In genomic region chr12:6058481-6059161, GRCh38 we compare ENCODE assay signal across 24 cellular contexts.
"Had no signal": no experiment of that assay in that cellular context is flagged by ENCODE, and none has a peak within 500 bp of the region (broad histone marks: within the 10 kb centered on the region; RNA-seq: fewer than 3 reads in every experiment).

No MANE protein-coding gene starts in this region.

- H3K9me3 ChIP-seq: neutrophil, pancreas, tibial artery had no signal

- H3K36me3 ChIP-seq: neutrophil, pancreas, tibial artery had no signal

- H3K27me3 ChIP-seq: pancreas had no signal

- DNase-seq: activated CD4-positive, alpha-beta T cell treated with anti-CD3 and anti-CD28 coated beads, Interleukin-2, amount 10 ng/mL, durations not matched to agents 7 days and 5 days; activated CD8-positive, alpha-beta memory T cell treated with anti-CD3 and anti-CD28 coated beads, Interleukin-2, amount 10 ng/mL, durations not matched to agents 7 days and 5 days; activated CD8-positive, alpha-beta T cell treated with anti-CD3 and anti-CD28 coated beads for 36 hours; activated gamma-delta T cell treated with Interleukin-2 at 50 U/mL for 16 hours; aorta; effector CD4-positive, alpha-beta T cell; foreskin melanocyte; kidney glomerular epithelial cell; left ventricle myocardium superior; pancreas; stimulated activated CD4-positive, alpha-beta T cell treated with anti-CD3 and anti-CD28 coated beads, Interleukin-2, amount 100 ng/mL, for 24 hours; stimulated activated naive CD8-positive, alpha-beta T cell treated with anti-CD3 and anti-CD28 coated beads, Interleukin-15, amount 100 ng/mL, for 72 hours; tibial artery had no signal

- H3K4me1 ChIP-seq: pancreas had no signal

- FAIRE-seq: pancreas had no signal

- H3K4me3 ChIP-seq: pancreas, skin epidermis, tibial artery had no signal

- H3K4me1 Mint-ChIP-seq: activated CD4-positive, alpha-beta T cell treated with anti-CD3 and anti-CD28 coated beads, Interleukin-2, amount 10 ng/mL, durations not matched to agents 7 days and 5 days; activated CD8-positive, alpha-beta memory T cell treated with anti-CD3 and anti-CD28 coated beads, Interleukin-2, amount 10 ng/mL, durations not matched to agents 7 days and 5 days; stimulated activated effector memory CD8-positive, alpha-beta T cell treated with anti-CD3 and anti-CD28 coated beads, Interleukin-12 subunit alpha, Interleukin-12 subunit beta, amount 100 ng/mL, for 72 hours; stimulated activated naive CD8-positive, alpha-beta T cell treated with anti-CD3 and anti-CD28 coated beads, Interleukin-15, amount 100 ng/mL, for 72 hours had no signal

- H3K36me3 Mint-ChIP-seq: activated CD8-positive, alpha-beta memory T cell treated with anti-CD3 and anti-CD28 coated beads, Interleukin-2, amount 10 ng/mL, durations not matched to agents 7 days and 5 days; activated naive CD4-positive, alpha-beta T cell treated with anti-CD3 and anti-CD28 coated beads, Interleukin-2, amount 50 U/mL, for 72 hours; brain; natural killer cell treated with Interleukin-12 subunit alpha and Interleukin-12 subunit beta and Interleukin-15 and Interleukin-18, amount 100 ng/mL, for 72 hours; stimulated activated effector memory CD8-positive, alpha-beta T cell treated with anti-CD3 and anti-CD28 coated beads, Interleukin-12 subunit alpha, Interleukin-12 subunit beta, amount 100 ng/mL, for 72 hours had no signal

- H3K4me3 Mint-ChIP-seq: activated CD4-positive, alpha-beta T cell treated with anti-CD3 and anti-CD28 coated beads, Interleukin-2, amount 10 ng/mL, durations not matched to agents 7 days and 5 days; activated CD8-positive, alpha-beta memory T cell treated with anti-CD3 and anti-CD28 coated beads, Interleukin-2, amount 10 ng/mL, durations not matched to agents 7 days and 5 days; activated CD8-positive, alpha-beta T cell treated with anti-CD3 and anti-CD28 coated beads for 36 hours; dendritic cell treated with granulocyte-macrophage colony-stimulating factor and Interleukin-4, amounts not matched to agents 40 ng/mL and 50 ng/mL, for 4 days; natural killer cell treated with Interleukin-12 subunit alpha and Interleukin-12 subunit beta and Interleukin-15 and Interleukin-18, amount 100 ng/mL, for 72 hours; stimulated activated effector memory CD8-positive, alpha-beta T cell treated with anti-CD3 and anti-CD28 coated beads, Interleukin-12 subunit alpha, Interleukin-12 subunit beta, amount 100 ng/mL, for 72 hours; stimulated activated naive CD8-positive, alpha-beta T cell treated with anti-CD3 and anti-CD28 coated beads, Interleukin-15, amount 100 ng/mL, for 72 hours; T-helper 1 cell treated with Interleukin-12 subunit alpha and Interleukin-12 subunit beta and Interleukin-4 antibody, amounts not matched to agents 30 μg/mL and 1 μg/mL, for 36 hours had no signal

- ATAC-seq: activated CD4-positive, CD25-positive, alpha-beta regulatory T cell treated with anti-CD3 and anti-CD28 coated beads, Interleukin-2, amount 50 U/mL, for 24 hours; activated CD8-positive, alpha-beta memory T cell treated with anti-CD3 and anti-CD28 coated beads, Interleukin-2, amount 10 ng/mL, durations not matched to agents 7 days and 5 days; activated CD8-positive, alpha-beta T cell treated with anti-CD3 and anti-CD28 coated beads for 36 hours; activated naive CD4-positive, alpha-beta T cell treated with anti-CD3 and anti-CD28 coated beads, Interleukin-2, amount 50 U/mL, for 72 hours; esophagus mucosa; left ventricle myocardium superior; natural killer cell treated with Interleukin-12 subunit alpha and Interleukin-12 subunit beta and Interleukin-15 and Interleukin-18, amount 100 ng/mL, for 72 hours; pancreas; right cardiac atrium; stimulated activated effector memory CD8-positive, alpha-beta T cell treated with anti-CD3 and anti-CD28 coated beads, Interleukin-12 subunit alpha, Interleukin-12 subunit beta, amount 100 ng/mL, for 72 hours; stimulated activated naive CD8-positive, alpha-beta T cell treated with anti-CD3 and anti-CD28 coated beads, Interleukin-15, amount 100 ng/mL, for 72 hours had no signal

- H3K9me3 Mint-ChIP-seq: activated CD4-positive, alpha-beta T cell treated with anti-CD3 and anti-CD28 coated beads, Interleukin-2, amount 10 ng/mL, durations not matched to agents 7 days and 5 days; activated CD8-positive, alpha-beta T cell treated with anti-CD3 and anti-CD28 coated beads for 36 hours; activated naive CD4-positive, alpha-beta T cell treated with anti-CD3 and anti-CD28 coated beads, Interleukin-2, amount 50 U/mL, for 72 hours; dendritic cell treated with granulocyte-macrophage colony-stimulating factor and Interleukin-4, amounts not matched to agents 40 ng/mL and 50 ng/mL, for 4 days; natural killer cell treated with Interleukin-12 subunit alpha and Interleukin-12 subunit beta and Interleukin-15 and Interleukin-18, amount 100 ng/mL, for 72 hours; stimulated activated effector memory CD8-positive, alpha-beta T cell treated with anti-CD3 and anti-CD28 coated beads, Interleukin-12 subunit alpha, Interleukin-12 subunit beta, amount 100 ng/mL, for 72 hours; stimulated activated naive CD8-positive, alpha-beta T cell treated with anti-CD3 and anti-CD28 coated beads, Interleukin-15, amount 100 ng/mL, for 72 hours; T-helper 1 cell treated with Interleukin-12 subunit alpha and Interleukin-12 subunit beta and Interleukin-4 antibody, amounts not matched to agents 30 μg/mL and 1 μg/mL, for 36 hours had no signal

- H3K27ac ChIP-seq: neutrophil, pancreas, skin epidermis, tibial artery had no signal

- H3K27me3 Mint-ChIP-seq: activated CD8-positive, alpha-beta T cell treated with anti-CD3 and anti-CD28 coated beads for 36 hours had no signal

- H3K27ac Mint-ChIP-seq: activated CD4-positive, alpha-beta T cell treated with anti-CD3 and anti-CD28 coated beads, Interleukin-2, amount 10 ng/mL, durations not matched to agents 7 days and 5 days; activated CD8-positive, alpha-beta memory T cell treated with anti-CD3 and anti-CD28 coated beads, Interleukin-2, amount 10 ng/mL, durations not matched to agents 7 days and 5 days; activated CD8-positive, alpha-beta T cell treated with anti-CD3 and anti-CD28 coated beads for 36 hours; activated naive CD4-positive, alpha-beta T cell treated with anti-CD3 and anti-CD28 coated beads, Interleukin-2, amount 50 U/mL, for 72 hours; dendritic cell treated with granulocyte-macrophage colony-stimulating factor and Interleukin-4, amounts not matched to agents 40 ng/mL and 50 ng/mL, for 4 days; natural killer cell treated with Interleukin-12 subunit alpha and Interleukin-12 subunit beta and Interleukin-15 and Interleukin-18, amount 100 ng/mL, for 72 hours; stimulated activated effector memory CD8-positive, alpha-beta T cell treated with anti-CD3 and anti-CD28 coated beads, Interleukin-12 subunit alpha, Interleukin-12 subunit beta, amount 100 ng/mL, for 72 hours; T-helper 1 cell treated with Interleukin-12 subunit alpha and Interleukin-12 subunit beta and Interleukin-4 antibody, amounts not matched to agents 30 μg/mL and 1 μg/mL, for 36 hours had no signal
